26 cellular contexts compared by ENCODE assay signal in the genomic region with DNA sequence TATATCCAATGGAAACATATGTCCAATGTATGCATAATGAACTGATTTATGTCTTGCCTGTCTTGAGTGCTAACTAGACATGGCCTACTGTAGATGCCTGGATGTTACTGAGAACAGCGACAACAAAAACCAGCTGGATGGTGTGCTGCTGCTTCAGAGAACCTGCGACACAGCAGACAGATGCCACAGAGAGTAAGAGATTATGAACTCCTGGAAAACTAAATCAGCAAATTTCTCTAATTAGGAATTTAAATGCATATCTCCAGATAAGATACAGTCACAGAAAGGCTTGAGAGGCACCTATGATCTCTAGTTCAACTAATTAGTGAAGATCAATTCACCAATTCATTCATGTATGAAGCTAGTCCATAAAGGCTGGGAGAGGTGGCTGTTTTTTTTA.
"Had no signal": no experiment of that assay in that cellular context is flagged by ENCODE, and none has a peak within 500 bp of the region (broad histone marks: within the 10 kb centered on the region; RNA-seq: fewer than 3 reads in every experiment).

No MANE protein-coding gene starts in this region.

- DNase-seq: activated effector memory CD4-positive, alpha-beta T cell treated with anti-CD3 and anti-CD28 coated beads, Interleukin-2, amount 50 U/mL, for 16 hours; activated effector memory CD4-positive, alpha-beta T cell treated with Interleukin-2 at 50 U/mL for 16 hours; activated gamma-delta T cell; activated gamma-delta T cell treated with Interleukin-2 at 50 U/mL for 16 hours; activated naive CD4-positive, alpha-beta T cell; activated naive CD4-positive, alpha-beta T cell treated with anti-CD3 and anti-CD28 coated beads for 36 hours; activated naive CD4-positive, alpha-beta T cell treated with anti-CD3 and anti-CD28 coated beads, Interleukin-2, amount 10 ng/mL, durations not matched to agents 7 days and 5 days; activated naive CD4-positive, alpha-beta T cell treated with anti-CD3 and anti-CD28 coated beads, Interleukin-2, amount 50 U/mL, for 16 hours; activated naive CD4-positive, alpha-beta T cell treated with Interleukin-2 at 50 U/mL for 16 hours; activated naive CD8-positive, alpha-beta T cell treated with anti-CD3 and anti-CD28 coated beads for 36 hours; activated naive CD8-positive, alpha-beta T cell treated with anti-CD3 and anti-CD28 coated beads, Interleukin-2, amount 10 ng/mL, durations not matched to agents 7 days and 5 days; activated naive CD8-positive, alpha-beta T cell treated with anti-CD3 and anti-CD28 coated beads, Interleukin-2, amount 50 U/mL, for 24 hours; activated T-cell treated with anti-CD3 and anti-CD28 coated beads, Interleukin-2, amount 50 U/mL, for 24 hours; activated T-cell treated with anti-CD3 and anti-CD28 coated beads, Interleukin-2, amount 50 U/mL, for 4 hours; activated T-cell treated with anti-CD3 and anti-CD28 coated beads, Interleukin-2, amount 50 U/mL, for 48 hours; activated T-cell treated with anti-CD3 and anti-CD28 coated beads, Interleukin-2, amount 50 U/mL, for 72 hours; adrenal gland; amniotic stem cell; amygdala; anterior cingulate cortex; aorta; body of pancreas; brain microvascular endothelial cell; caudate nucleus; central memory CD4-positive, alpha-beta T cell; cerebellar nuclear complex had no signal
